ENCODE assay signal across 15 cellular contexts in the genomic region with DNA sequence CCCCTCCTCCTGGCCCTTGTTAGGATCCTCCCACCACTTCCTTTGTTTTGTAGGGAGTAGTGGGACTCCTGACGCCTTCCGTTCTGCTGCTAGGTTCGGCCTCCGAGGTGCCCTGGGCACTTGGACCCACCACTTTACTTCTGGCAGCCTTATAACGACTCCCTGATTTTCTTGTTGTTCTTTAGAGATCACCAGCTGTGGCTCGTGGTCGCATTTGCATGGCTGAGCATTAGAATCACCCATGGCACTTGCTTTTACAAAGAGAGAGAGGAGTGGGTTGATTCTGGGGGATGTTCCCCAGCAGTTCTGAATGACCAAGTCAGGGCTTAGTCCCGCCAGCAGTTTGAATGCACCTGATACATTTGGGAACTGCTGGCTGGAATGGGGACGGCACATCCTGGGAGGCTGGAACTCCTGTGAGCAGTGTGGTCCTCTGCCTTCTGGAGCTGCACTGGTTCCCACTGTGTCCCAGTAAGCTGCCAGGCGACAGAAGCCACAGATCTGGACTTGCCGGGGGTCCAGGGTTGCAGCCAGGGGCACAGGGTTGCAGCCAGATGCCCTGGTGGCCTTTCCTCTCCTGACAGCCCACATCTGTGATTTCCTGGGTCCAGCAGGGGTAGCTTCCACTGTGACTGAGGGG. TPM values are rescaled to one million over a fixed set of nuclear protein-coding genes. Genes with fewer than 3 reads are reported as not detected.
A peak's percentile ranks its signal among the peaks of the same experiment; 100 is the strongest.
DNase-seq lines count a peak whose midpoint lies in the region; ATAC-seq and TF ChIP-seq lines count a peak whose summit lies in the region.
"Had no signal": no experiment of that assay in that cellular context is flagged by ENCODE, and none has a peak within 500 bp of the region (broad histone marks: within the 10 kb centered on the region; RNA-seq: fewer than 3 reads in every experiment).

No MANE protein-coding gene starts in this region.

- H3K4ac ChIP-seq in mesendoderm (ENCODE audit: low read depth, low read length): no peak overlapping the region

- no peak overlapping the region for H2AK5ac ChIP-seq in mesendoderm (ENCODE audit: low read length)

- H2BK120ac ChIP-seq in mesendoderm (ENCODE audit: low read depth, low read length): no peak overlapping the region

- H3K27me3 ChIP-seq in BLaER1: no peaks in the 10 kb centered on the region
- H3K27me3 ChIP-seq in mesendoderm (ENCODE audit: insufficient read depth, low read length, poor library complexity): no peaks in the 10 kb centered on the region
- H3K27me3 ChIP-seq in osteoblast (ENCODE audit: insufficient read depth, low read length): no peaks in the 10 kb centered on the region

- no peak overlapping the region for H3K23ac ChIP-seq in mesendoderm (ENCODE audit: low read length)

- H4K5ac ChIP-seq in mesendoderm (ENCODE audit: low read length): no peak overlapping the region

- H3K36me3 ChIP-seq in BLaER1: no peaks in the 10 kb centered on the region
- H3K36me3 ChIP-seq in mesendoderm (ENCODE audit: control insufficient read depth, insufficient read depth, low read length): no peaks in the 10 kb centered on the region
- H3K36me3 ChIP-seq in osteoblast (ENCODE audit: insufficient read depth, low read length): no peaks in the 10 kb centered on the region
- H3K36me3 ChIP-seq: SJCRH30 had no signal

- no peak for DNase-seq in mesendoderm
- peak; percentile 69 for DNase-seq in osteoblast (ENCODE audit: insufficient read length, low spot score, missing footprints)
- DNase-seq in AG20443 (ENCODE audit: low spot score): no peak
- DNase-seq in COR-L47 (lab: John Stamatoyannopoulos, UW): no peak
- DNase-seq: CD4-positive, CD25-positive, alpha-beta regulatory T cell; HCEC 1CT; NCI-H2171; NCI-H82 had no signal

- peaks cover 81% of the 10 kb centered on the region for H3K4me1 ChIP-seq in BLaER1
- peaks cover 10% of the 10 kb centered on the region for H3K4me1 ChIP-seq in mesendoderm (ENCODE audit: control insufficient read depth, low read depth, low read length)
- H3K4me1 ChIP-seq in osteoblast (ENCODE audit: insufficient read depth, low read length): peaks cover 11% of the 10 kb centered on the region

- H3K4me2 ChIP-seq in BLaER1 (peak overlapping the region; percentile 83), mesendoderm (ENCODE audit: low read length) (no peak overlapping the region), osteoblast (ENCODE audit: insufficient read depth, low read length) (no peak overlapping the region)
- H3K4me2 ChIP-seq: KMS-11 had no signal

- no peak overlapping the region for H2BK15ac ChIP-seq in mesendoderm (replicated peaks; ENCODE audit: low read depth)

- no peak overlapping the region for H4K8ac ChIP-seq in mesendoderm (ENCODE audit: low read depth, low read length)

- WGBS in mesendoderm (ENCODE audit: extremely low coverage, insufficient coverage, low lambda C conversion rate): no CpG with 5 or more reads among the region's 11 CpGs

- H3K4me3 ChIP-seq in BLaER1 (no peak overlapping the region), mesendoderm (ENCODE audit: low read length) (no peak overlapping the region), osteoblast (ENCODE audit: insufficient read depth, low read length) (no peak overlapping the region)
- H3K4me3 ChIP-seq: SJCRH30 had no signal

- H3K79me1 ChIP-seq in mesendoderm (ENCODE audit: low read length): peaks cover 18% of the 10 kb centered on the region

- no peak for ATAC-seq in HG02973 (IDR thresholded peaks at IDR 0.05; ENCODE audit: unreplicated experiment)
- no peak for ATAC-seq in HG03460 (IDR thresholded peaks at IDR 0.05; ENCODE audit: unreplicated experiment)

- H3K27ac ChIP-seq in BLaER1 (peak overlapping the region; percentile 58; the same call in 1 of the 2 replicates), mesendoderm (ENCODE audit: low read depth, low read length) (no peak overlapping the region), osteoblast (ENCODE audit: low read depth, low read length) (no peak overlapping the region)
- H3K27ac ChIP-seq: KMS-11, SJCRH30 had no signal

- H3K9ac ChIP-seq in BLaER1: 0 out of 2 replicates have a peak overlapping the region, but pooled peaks have one; percentile 15
- H3K9ac ChIP-seq in mesendoderm (ENCODE audit: low read length): no peak overlapping the region
- H3K9ac ChIP-seq: KMS-11 had no signal

- peak overlapping the region; percentile 2 to 86 (median 42) for H3K4me3 Mint-ChIP-seq in brain
- H3K4me3 Mint-ChIP-seq: CD4-positive, CD25-positive, alpha-beta regulatory T cell had no signal

- peaks cover 76% of the 10 kb centered on the region for H3K4me1 Mint-ChIP-seq in brain

- no peak overlapping the region for H2BK5ac ChIP-seq in mesendoderm (ENCODE audit: low read length)

- H3K79me2 ChIP-seq in mesendoderm (ENCODE audit: control insufficient read depth, insufficient read depth, low read length): no peaks in the 10 kb centered on the region
- peaks cover 71% of the 10 kb centered on the region for H3K79me2 ChIP-seq in osteoblast (ENCODE audit: insufficient read depth, low read length)

- TF ChIP-seq CTCF in brain (conservative IDR thresholded peaks at IDR 0.05) (no peak), osteoblast (IDR thresholded peaks at IDR 0.05; ENCODE audit: extremely low read depth, low read depth, low read length) (no peak)

- peak overlapping the region; percentile 3 to 93 (median 42) for H3K27ac Mint-ChIP-seq in brain
- H3K27ac Mint-ChIP-seq: CD4-positive, CD25-positive, alpha-beta regulatory T cell had no signal

- no peaks in the 10 kb centered on the region for H3K27me3 Mint-ChIP-seq in brain

- peak overlapping the region; percentile 17 for H3K56ac ChIP-seq in mesendoderm (ENCODE audit: low read length)

- no peak overlapping the region for H3K18ac ChIP-seq in mesendoderm (ENCODE audit: low read length)

- H2AFZ ChIP-seq in osteoblast (ENCODE audit: low read length): no peak overlapping the region

- H4K20me1 ChIP-seq in BLaER1: peaks cover 41% of the 10 kb centered on the region
- H4K20me1 ChIP-seq in osteoblast (ENCODE audit: insufficient read depth, low read length): peaks cover 75% of the 10 kb centered on the region

- H3K9me3 ChIP-seq in BLaER1 (no peaks in the 10 kb centered on the region), osteoblast (ENCODE audit: low read depth, low read length) (no peaks in the 10 kb centered on the region)
- H3K9me3 ChIP-seq: SJCRH30 had no signal

- no peaks in the 10 kb centered on the region for H3K36me3 Mint-ChIP-seq in brain
- H3K36me3 Mint-ChIP-seq: CD4-positive, CD25-positive, alpha-beta regulatory T cell had no signal

- no peaks in the 10 kb centered on the region for H3K9me3 Mint-ChIP-seq in brain
- H3K9me3 Mint-ChIP-seq: CD4-positive, CD25-positive, alpha-beta regulatory T cell had no signal

RNA-seq across cellular contexts. Expression of gene TUB, which starts 4.1 kb away (rescaled TPM):
- polyA plus RNA-seq in brain (ENCODE audit: insufficient read depth, low read depth, low replicate concordance): 4.8 TPM
- 8.2 TPM for polyA plus RNA-seq in mesendoderm (2013, experiment 1 of 2)
- 7.9 TPM for polyA plus RNA-seq in mesendoderm (2013, experiment 2 of 2)
- total RNA-seq in osteoblast: 19.2 and 23.5 TPM in 2 replicates
- total RNA-seq: OCI-LY7 had no signal
